In the genomic region with DNA sequence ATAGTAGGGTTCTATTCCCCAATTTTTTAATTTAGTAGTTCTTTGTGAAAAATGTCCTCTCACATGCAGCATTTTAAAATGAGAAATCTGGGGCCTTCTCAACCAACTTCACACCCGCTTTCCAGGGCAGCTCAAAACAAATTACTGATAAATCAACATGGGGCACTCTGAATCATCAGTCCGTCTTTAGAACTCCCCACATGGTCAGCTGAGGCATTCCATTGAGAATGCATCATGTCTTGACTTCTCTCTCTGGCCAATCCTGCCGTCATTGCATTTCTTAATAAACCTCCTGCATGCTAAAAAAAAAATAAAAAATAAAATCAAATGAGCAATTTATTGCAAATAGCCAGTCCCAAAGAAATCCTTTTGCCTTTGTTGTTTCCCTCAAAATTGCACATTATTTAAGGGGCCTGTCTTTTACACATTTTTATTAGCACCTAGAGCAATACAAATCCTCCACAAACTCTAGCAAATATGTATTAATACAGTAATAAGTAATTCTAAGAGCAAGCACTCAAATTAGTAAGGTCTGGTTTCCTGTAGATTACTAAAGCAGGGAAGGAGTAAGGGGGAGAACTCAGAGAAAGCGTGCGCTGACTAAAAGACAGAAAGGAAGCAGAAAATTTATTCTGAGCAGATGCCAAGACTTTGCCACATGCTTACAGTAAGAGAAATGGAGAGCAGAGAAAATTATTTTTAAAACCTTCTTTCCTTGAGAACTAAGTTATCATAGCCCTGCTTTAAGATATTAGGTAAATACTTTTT, we compare ENCODE assay signal across 9 cellular contexts.
DNase-seq lines count a peak whose midpoint lies in the region; ATAC-seq, FAIRE-seq and TF ChIP-seq lines count a peak whose summit lies in the region.
"Had no signal": no experiment of that assay in that cellular context is flagged by ENCODE, and none has a peak within 500 bp of the region (broad histone marks: within the 10 kb centered on the region; RNA-seq: fewer than 3 reads in every experiment).

No MANE protein-coding gene starts in this region.

- peak; percentile 55 for FAIRE-seq in islet of Langerhans (lab: Jason Lieb, UNC)
- FAIRE-seq: colon had no signal

- peaks cover 58% of the 10 kb centered on the region for H3K4me1 Mint-ChIP-seq in activated naive CD8-positive, alpha-beta T cell treated with anti-CD3 and anti-CD28 coated beads for 36 hours
- peaks cover 9% of the 10 kb centered on the region for H3K4me1 Mint-ChIP-seq in type B pancreatic cell (ENCODE audit: unreplicated experiment)

- H3K4me3 Mint-ChIP-seq in activated naive CD8-positive, alpha-beta T cell treated with anti-CD3 and anti-CD28 coated beads for 36 hours = peak overlapping the region; percentile 39
- no peak overlapping the region for H3K4me3 Mint-ChIP-seq in type B pancreatic cell

- ATAC-seq in HG03097 (IDR thresholded peaks at IDR 0.05; ENCODE audit: low FRiP score, unreplicated experiment) = peak; percentile 31

- peak overlapping the region; percentile 59 for H3K27ac Mint-ChIP-seq in activated naive CD8-positive, alpha-beta T cell treated with anti-CD3 and anti-CD28 coated beads for 36 hours
- H3K27ac Mint-ChIP-seq in type B pancreatic cell = no peak overlapping the region

- no peaks in the 10 kb centered on the region for H3K27me3 Mint-ChIP-seq in activated naive CD8-positive, alpha-beta T cell treated with anti-CD3 and anti-CD28 coated beads for 36 hours
- H3K27me3 Mint-ChIP-seq in type B pancreatic cell = no peaks in the 10 kb centered on the region

- peaks cover 11% of the 10 kb centered on the region for H3K36me3 Mint-ChIP-seq in activated naive CD8-positive, alpha-beta T cell treated with anti-CD3 and anti-CD28 coated beads for 36 hours
- no peaks in the 10 kb centered on the region for H3K36me3 Mint-ChIP-seq in type B pancreatic cell

- peaks cover 4% of the 10 kb centered on the region for H3K9me3 Mint-ChIP-seq in activated naive CD8-positive, alpha-beta T cell treated with anti-CD3 and anti-CD28 coated beads for 36 hours
- H3K9me3 Mint-ChIP-seq in type B pancreatic cell = no peaks in the 10 kb centered on the region

- TF ChIP-seq CTCF in type B pancreatic cell (conservative IDR thresholded peaks at IDR 0.05) = no peak

- peak; percentile 28 for DNase-seq in stimulated activated CD4-positive, alpha-beta T cell treated with anti-CD3 and anti-CD28 coated beads, Interleukin-15, amount 100 ng/mL, for 24 hours
- DNase-seq in stimulated activated CD4-positive, alpha-beta T cell treated with anti-CD3 and anti-CD28 coated beads, Interleukin-4, amount 100 ng/mL, for 4 hours = no peak
- no peak for DNase-seq in activated naive CD8-positive, alpha-beta T cell treated with anti-CD3 and anti-CD28 coated beads for 36 hours
- DNase-seq in UCSD-AML1 (lab: John Stamatoyannopoulos, UW; ENCODE audit: unreplicated experiment) (no peak), type B pancreatic cell (ENCODE audit: extremely low spot score, unreplicated experiment) (no peak), NCI-H345 (lab: John Stamatoyannopoulos, UW) (no peak)
